1 cellular context compared by ENCODE assay signal in genomic region chr14:68808696-68809095, GRCh38.
TF ChIP-seq lines count a peak whose summit lies in the region.

No MANE protein-coding gene starts in this region.

TF ChIP-seq in GM23338, 12 proteins besides CTCF, POLR2A, EP300 and RAD21 (continued from another document):
- TF ChIP-seq, protein P1, sequence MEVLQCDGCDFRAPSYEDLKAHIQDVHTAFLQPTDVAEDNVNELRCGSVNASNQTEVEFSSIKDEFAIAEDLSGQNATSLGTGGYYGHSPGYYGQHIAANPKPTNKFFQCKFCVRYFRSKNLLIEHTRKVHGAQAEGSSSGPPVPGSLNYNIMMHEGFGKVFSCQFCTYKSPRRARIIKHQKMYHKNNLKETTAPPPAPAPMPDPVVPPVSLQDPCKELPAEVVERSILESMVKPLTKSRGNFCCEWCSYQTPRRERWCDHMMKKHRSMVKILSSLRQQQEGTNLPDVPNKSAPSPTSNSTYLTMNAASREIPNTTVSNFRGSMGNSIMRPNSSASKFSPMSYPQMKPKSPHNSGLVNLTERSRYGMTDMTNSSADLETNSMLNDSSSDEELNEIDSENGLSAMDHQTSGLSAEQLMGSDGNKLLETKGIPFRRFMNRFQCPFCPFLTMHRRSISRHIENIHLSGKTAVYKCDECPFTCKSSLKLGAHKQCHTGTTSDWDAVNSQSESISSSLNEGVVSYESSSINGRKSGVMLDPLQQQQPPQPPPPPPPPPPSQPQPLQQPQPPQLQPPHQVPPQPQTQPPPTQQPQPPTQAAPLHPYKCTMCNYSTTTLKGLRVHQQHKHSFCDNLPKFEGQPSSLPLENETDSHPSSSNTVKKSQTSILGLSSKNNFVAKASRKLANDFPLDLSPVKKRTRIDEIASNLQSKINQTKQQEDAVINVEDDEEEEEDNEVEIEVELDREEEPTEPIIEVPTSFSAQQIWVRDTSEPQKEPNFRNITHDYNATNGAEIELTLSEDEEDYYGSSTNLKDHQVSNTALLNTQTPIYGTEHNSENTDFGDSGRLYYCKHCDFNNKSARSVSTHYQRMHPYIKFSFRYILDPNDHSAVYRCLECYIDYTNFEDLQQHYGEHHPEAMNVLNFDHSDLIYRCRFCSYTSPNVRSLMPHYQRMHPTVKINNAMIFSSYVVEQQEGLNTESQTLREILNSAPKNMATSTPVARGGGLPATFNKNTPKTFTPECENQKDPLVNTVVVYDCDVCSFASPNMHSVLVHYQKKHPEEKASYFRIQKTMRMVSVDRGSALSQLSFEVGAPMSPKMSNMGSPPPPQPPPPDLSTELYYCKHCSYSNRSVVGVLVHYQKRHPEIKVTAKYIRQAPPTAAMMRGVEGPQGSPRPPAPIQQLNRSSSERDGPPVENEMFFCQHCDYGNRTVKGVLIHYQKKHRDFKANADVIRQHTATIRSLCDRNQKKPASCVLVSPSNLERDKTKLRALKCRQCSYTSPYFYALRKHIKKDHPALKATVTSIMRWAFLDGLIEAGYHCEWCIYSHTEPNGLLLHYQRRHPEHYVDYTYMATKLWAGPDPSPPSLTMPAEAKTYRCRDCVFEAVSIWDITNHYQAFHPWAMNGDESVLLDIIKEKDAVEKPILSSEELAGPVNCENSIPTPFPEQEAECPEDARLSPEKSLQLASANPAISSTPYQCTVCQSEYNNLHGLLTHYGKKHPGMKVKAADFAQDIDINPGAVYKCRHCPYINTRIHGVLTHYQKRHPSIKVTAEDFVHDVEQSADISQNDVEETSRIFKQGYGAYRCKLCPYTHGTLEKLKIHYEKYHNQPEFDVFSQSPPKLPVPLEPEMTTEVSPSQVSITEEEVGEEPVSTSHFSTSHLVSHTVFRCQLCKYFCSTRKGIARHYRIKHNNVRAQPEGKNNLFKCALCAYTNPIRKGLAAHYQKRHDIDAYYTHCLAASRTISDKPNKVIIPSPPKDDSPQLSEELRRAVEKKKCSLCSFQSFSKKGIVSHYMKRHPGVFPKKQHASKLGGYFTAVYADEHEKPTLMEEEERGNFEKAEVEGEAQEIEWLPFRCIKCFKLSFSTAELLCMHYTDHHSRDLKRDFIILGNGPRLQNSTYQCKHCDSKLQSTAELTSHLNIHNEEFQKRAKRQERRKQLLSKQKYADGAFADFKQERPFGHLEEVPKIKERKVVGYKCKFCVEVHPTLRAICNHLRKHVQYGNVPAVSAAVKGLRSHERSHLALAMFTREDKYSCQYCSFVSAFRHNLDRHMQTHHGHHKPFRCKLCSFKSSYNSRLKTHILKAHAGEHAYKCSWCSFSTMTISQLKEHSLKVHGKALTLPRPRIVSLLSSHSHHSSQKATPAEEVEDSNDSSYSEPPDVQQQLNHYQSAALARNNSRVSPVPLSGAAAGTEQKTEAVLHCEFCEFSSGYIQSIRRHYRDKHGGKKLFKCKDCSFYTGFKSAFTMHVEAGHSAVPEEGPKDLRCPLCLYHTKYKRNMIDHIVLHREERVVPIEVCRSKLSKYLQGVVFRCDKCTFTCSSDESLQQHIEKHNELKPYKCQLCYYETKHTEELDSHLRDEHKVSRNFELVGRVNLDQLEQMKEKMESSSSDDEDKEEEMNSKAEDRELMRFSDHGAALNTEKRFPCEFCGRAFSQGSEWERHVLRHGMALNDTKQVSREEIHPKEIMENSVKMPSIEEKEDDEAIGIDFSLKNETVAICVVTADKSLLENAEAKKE (CRISPR knock-in tag; IDR thresholded peaks at IDR 0.05): no peak
- no peak for TF ChIP-seq NANOG (IDR thresholded peaks at IDR 0.05; ENCODE audit: borderline replicate concordance)
- no peak for TF ChIP-seq EZH2 (IDR thresholded peaks at IDR 0.05; ENCODE audit: low read depth, unreplicated experiment)
- no peak for TF ChIP-seq EZH2phosphoT487 (IDR thresholded peaks at IDR 0.05; ENCODE audit: unreplicated experiment)
- no peak for TF ChIP-seq JUNB (IDR thresholded peaks at IDR 0.05; ENCODE audit: unreplicated experiment)
- TF ChIP-seq ZNF114 (CRISPR knock-in tag; IDR thresholded peaks at IDR 0.05): no peak
- TF ChIP-seq POLR2AphosphoS5 (IDR thresholded peaks at IDR 0.05; ENCODE audit: low read depth): no peak
- TF ChIP-seq ZNF331 (CRISPR knock-in tag; IDR thresholded peaks at IDR 0.05; ENCODE audit: low read depth): no peak
